1 cellular context compared by ENCODE assay signal in genomic region chr1:39574646-39575045, GRCh38.
TF ChIP-seq lines count a peak whose summit lies in the region.

No MANE protein-coding gene starts in this region.

TF ChIP-seq in PFSK-1, 5 proteins besides CTCF, POLR2A, EP300 and RAD21 (continued from another document):
- TF ChIP-seq REST (IDR thresholded peaks at IDR 0.05; ENCODE audit: insufficient read depth in 1 of 2, low read depth in 2 of 2, low read length in 2 of 2) (no peak), POLR2AphosphoS5 (IDR thresholded peaks at IDR 0.05; ENCODE audit: low read depth, low read length) (no peak)
